Comparison of ENCODE assay signal across 8 cellular contexts in the genomic region with DNA sequence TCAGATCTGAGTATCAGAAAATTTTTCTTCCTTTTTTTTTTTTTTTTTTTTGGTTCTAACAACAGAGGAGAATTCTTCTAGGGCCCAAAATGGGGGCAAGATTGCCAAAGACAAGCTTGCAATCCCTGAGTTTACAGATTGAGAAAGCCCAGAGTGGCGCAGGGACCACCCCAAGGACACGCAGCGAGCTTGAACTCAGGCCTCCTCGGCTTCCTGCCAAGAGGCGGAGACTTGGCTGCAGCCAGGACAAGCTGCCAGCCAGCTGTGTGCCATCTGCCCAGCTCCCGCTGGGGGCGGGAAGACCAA. TPM values are rescaled to one million over a fixed set of nuclear protein-coding genes. Genes with fewer than 3 reads are reported as not detected.
A peak's percentile ranks its signal among the peaks of the same experiment; 100 is the strongest.
DNase-seq lines count a peak whose midpoint lies in the region; ATAC-seq and TF ChIP-seq lines count a peak whose summit lies in the region.

No MANE protein-coding gene starts in this region.

- H4K20me1 ChIP-seq in neural progenitor cell (ENCODE audit: low read depth), result peaks cover 7% of the 10 kb centered on the region

- peaks cover 38% of the 10 kb centered on the region for H3K4me1 Mint-ChIP-seq in neural progenitor cell

- H3K4me3 Mint-ChIP-seq in neural progenitor cell, result peak overlapping the region; percentile 91

- H3K4me1 ChIP-seq in duodenal mucosa (ENCODE audit: control insufficient read depth in 1 of 2, insufficient read depth in 2 of 2, low read length in 2 of 2) (peaks cover 18 to 34% of the 10 kb centered on the region in 2 donors), neural progenitor cell (peaks cover 8% of the 10 kb centered on the region)

- H3K9ac ChIP-seq in duodenal mucosa (ENCODE audit: low read depth in 1 of 2, low read length in 2 of 2), result no peak overlapping the region
- no peak overlapping the region for H3K9ac ChIP-seq in neural progenitor cell

- peaks cover 49% of the 10 kb centered on the region for H3F3A ChIP-seq in neural progenitor cell (ENCODE audit: low read depth)

- DNase-seq in NB4 (ENCODE audit: low read depth) (no peak), neural progenitor cell (ENCODE audit: low spot score) (no peak), NCI-H187 treated with DMSO at 0.1 percent for 48 hours (lab: John Stamatoyannopoulos, UW) (no peak)
- no peak for DNase-seq in stimulated activated CD4-positive, alpha-beta T cell treated with anti-CD3 and anti-CD28 coated beads, Interleukin-4, amount 100 ng/mL, for 1 hour

- peak overlapping the region; percentile 92 for H3K27ac ChIP-seq in C4-2B
- H3K27ac ChIP-seq in duodenal mucosa (ENCODE audit: low read depth, low read length), result peak overlapping the region; percentile 95
- H3K27ac ChIP-seq in neural progenitor cell, result no peak overlapping the region

- no peaks in the 10 kb centered on the region for H3K9me3 Mint-ChIP-seq in neural progenitor cell

- H3K36me3 Mint-ChIP-seq in neural progenitor cell, result peaks cover 5% of the 10 kb centered on the region

- peaks cover 7% of the 10 kb centered on the region for H3K27me3 Mint-ChIP-seq in neural progenitor cell (ENCODE audit: insufficient read depth, low read depth)

- no peak overlapping the region for H3K27ac Mint-ChIP-seq in neural progenitor cell

- no peak for ATAC-seq in HG03432 (IDR thresholded peaks at IDR 0.05; ENCODE audit: unreplicated experiment)
- no peak for ATAC-seq in HG02870 (IDR thresholded peaks at IDR 0.05; ENCODE audit: unreplicated experiment)

- TF ChIP-seq CTCF in C4-2B (conservative IDR thresholded peaks at IDR 0.05) (no peak), NB4 (IDR thresholded peaks at IDR 0.05; ENCODE audit: low read depth, low read length) (no peak), neural progenitor cell (IDR thresholded peaks at IDR 0.05) (no peak)

- H3K79me2 ChIP-seq in neural progenitor cell (ENCODE audit: low read depth), result peaks cover 17% of the 10 kb centered on the region

- peak overlapping the region; percentile 36 for H3K4me3 ChIP-seq in NB4 (ENCODE audit: low read depth, low read length)
- H3K4me3 ChIP-seq in duodenal mucosa (ENCODE audit: low read depth in 1 of 2, low read length in 2 of 2), result peak overlapping the region; percentile 10 to 91
- peak overlapping the region; percentile 87 for H3K4me3 ChIP-seq in neural progenitor cell

- no peak overlapping the region for H2AFZ ChIP-seq in neural progenitor cell (replicated peaks)

- peak overlapping the region; percentile 90 for H3K4me2 ChIP-seq in neural progenitor cell

- H3K36me3 ChIP-seq in duodenal mucosa (ENCODE audit: control insufficient read depth in 1 of 2, insufficient read depth in 2 of 2, low read length in 2 of 2), result no peaks in the 10 kb centered on the region
- H3K36me3 ChIP-seq in neural progenitor cell, result no peaks in the 10 kb centered on the region

- TF ChIP-seq POLR2A in NB4 (IDR thresholded peaks at IDR 0.05; ENCODE audit: extremely low read depth, insufficient read length), result no peak

- H3K27me3 ChIP-seq in duodenal mucosa (ENCODE audit: control insufficient read depth in 1 of 2, insufficient read depth in 2 of 2, low read length in 2 of 2) (no peaks in the 10 kb centered on the region), neural progenitor cell (no peaks in the 10 kb centered on the region)

- H3K9me3 ChIP-seq in duodenal mucosa (ENCODE audit: control insufficient read depth in 1 of 2, low read length in 2 of 2), result no peaks in the 10 kb centered on the region
- no peaks in the 10 kb centered on the region for H3K9me3 ChIP-seq in neural progenitor cell (ENCODE audit: low read depth)

RNA-seq across cellular contexts. Expression of a gene that starts 0.5 kb away (rescaled TPM):
- 25.9 and 38.8 TPM in 2 replicates for total RNA-seq in neural progenitor cell (ENCODE audit: low replicate concordance)

RNA-seq across cellular contexts. Expression of a gene that starts 1.9 kb away (rescaled TPM):
- 4.6 and 13.3 TPM in 2 replicates for total RNA-seq in neural progenitor cell (ENCODE audit: low replicate concordance)

RNA-seq across cellular contexts. Expression of a gene that starts 4.2 kb away (rescaled TPM):
- 21.9 and 27.7 TPM in 2 replicates for total RNA-seq in neural progenitor cell (ENCODE audit: low replicate concordance)

RNA-seq across cellular contexts. Expression of a gene that starts 23.5 kb away (rescaled TPM):
- 2.3 and 3.3 TPM in 2 replicates for total RNA-seq in neural progenitor cell (ENCODE audit: low replicate concordance)

RNA-seq across cellular contexts. Expression of a gene that starts 29.5 kb away (rescaled TPM):
- total RNA-seq in neural progenitor cell (ENCODE audit: low replicate concordance), result 11.4 and 25.0 TPM in 2 replicates

Comparison
In these comparisons a context has a peak if more than half of its experiments do, and no peak if none do; other contexts are left out.
1. H3K4me3 ChIP-seq: peak in every context shown above with its lines; median percentile 87 in neural progenitor cell; 50 in duodenal mucosa; 36 in NB4.